Comparison of ENCODE assay signal across 16 cellular contexts in the genomic region with DNA sequence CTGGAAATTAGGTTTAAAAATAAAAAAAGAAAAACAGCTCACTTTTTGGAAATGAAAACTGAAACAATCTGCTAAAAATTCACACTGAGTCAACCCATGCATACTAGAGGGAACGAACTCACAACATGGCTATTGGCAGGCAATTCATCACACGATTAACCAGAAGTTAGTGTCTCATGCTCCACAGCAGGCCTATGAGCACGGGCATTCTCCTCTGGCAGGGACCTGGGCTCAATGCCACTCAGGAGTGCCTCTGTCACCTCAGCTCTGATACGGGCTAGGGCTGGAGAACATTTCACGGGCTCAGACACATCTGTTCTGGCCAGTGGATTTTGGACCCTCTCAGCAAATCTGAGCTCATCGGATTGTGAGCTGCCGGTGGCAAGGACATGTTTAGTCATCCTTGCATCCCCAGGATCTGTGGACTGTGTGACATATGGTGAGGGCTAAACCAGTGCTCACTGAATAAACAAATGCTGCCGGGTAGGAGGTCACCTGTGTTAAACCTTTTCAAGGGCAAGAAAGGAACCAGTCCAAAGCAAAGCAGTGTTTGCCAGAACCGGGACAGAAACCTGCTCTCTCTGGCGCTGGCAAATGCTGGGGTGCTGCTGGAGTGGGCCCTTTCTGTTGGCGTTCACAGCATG. TPM values are rescaled to one million over a fixed set of nuclear protein-coding genes. Genes with fewer than 3 reads are reported as not detected.
DNase-seq lines count a peak whose midpoint lies in the region; ATAC-seq and TF ChIP-seq lines count a peak whose summit lies in the region.
"Had no signal": no experiment of that assay in that cellular context is flagged by ENCODE, and none has a peak within 500 bp of the region (broad histone marks: within the 10 kb centered on the region; RNA-seq: fewer than 3 reads in every experiment).

No MANE protein-coding gene starts in this region.

- peak; percentile 26 for DNase-seq in activated CD4-positive, alpha-beta T cell treated with anti-CD3 and anti-CD28 coated beads for 36 hours
- no peak for DNase-seq in activated CD4-positive, alpha-beta T cell treated with anti-CD3 and anti-CD28 coated beads, Interleukin-2, amount 10 ng/mL, durations not matched to agents 24 days and 14 days
- DNase-seq in astrocyte of the spinal cord (ENCODE audit: low read depth, low spot score) (peak; percentile 24), right cardiac atrium (peak; percentile 33 to 77 (median 67)), superior temporal gyrus (ENCODE audit: extremely low spot score) (peak; percentile 53), GM13976 (ENCODE audit: low spot score) (no peak), glomerular visceral epithelial cell (ENCODE audit: extremely low spot score) (no peak)
- DNase-seq in stimulated activated naive CD4-positive, alpha-beta T cell (lab: John Stamatoyannopoulos, UW): no peak
- DNase-seq: activated B cell treated with CpG ODN at 0.5 μM for 24 hours; naive thymus-derived CD8-positive, alpha-beta T cell; NCI-H1105 treated with DMSO at 0.1 percent for 48 hours; upper lobe of left lung had no signal

- in situ Hi-C loops in astrocyte of the spinal cord (cut with HindIII; ENCODE audit: low sequenced_read_pairs): no loop called here
- in situ Hi-C loops in GM13976 (cut with MboI; ENCODE audit: low sequenced_read_pairs, unreplicated experiment): no loop called here

- H3K27ac Mint-ChIP-seq in activated CD4-positive, alpha-beta T cell treated with anti-CD3 and anti-CD28 coated beads for 36 hours: peak overlapping the region; percentile 55
- no peak overlapping the region for H3K27ac Mint-ChIP-seq in activated CD4-positive, alpha-beta T cell treated with anti-CD3 and anti-CD28 coated beads, Interleukin-2, amount 10 ng/mL, durations not matched to agents 24 days and 14 days
- H3K27ac Mint-ChIP-seq: activated B cell treated with CpG ODN at 0.5 μM for 24 hours had no signal

- H3K4me1 Mint-ChIP-seq in activated CD4-positive, alpha-beta T cell treated with anti-CD3 and anti-CD28 coated beads for 36 hours: peaks cover 5% of the 10 kb centered on the region
- peaks cover 3% of the 10 kb centered on the region for H3K4me1 Mint-ChIP-seq in activated CD4-positive, alpha-beta T cell treated with anti-CD3 and anti-CD28 coated beads, Interleukin-2, amount 10 ng/mL, durations not matched to agents 24 days and 14 days
- H3K4me1 Mint-ChIP-seq: activated B cell treated with CpG ODN at 0.5 μM for 24 hours had no signal

- no peaks in the 10 kb centered on the region for H3K4me1 ChIP-seq in right cardiac atrium (ENCODE audit: control insufficient read depth, insufficient read depth, low read length)

- no peak overlapping the region for H3K4me3 Mint-ChIP-seq in activated CD4-positive, alpha-beta T cell treated with anti-CD3 and anti-CD28 coated beads for 36 hours
- H3K4me3 Mint-ChIP-seq in activated CD4-positive, alpha-beta T cell treated with anti-CD3 and anti-CD28 coated beads, Interleukin-2, amount 10 ng/mL, durations not matched to agents 24 days and 14 days: no peak overlapping the region
- H3K4me3 Mint-ChIP-seq: activated B cell treated with CpG ODN at 0.5 μM for 24 hours; naive thymus-derived CD8-positive, alpha-beta T cell had no signal

- intact Hi-C loops in activated CD4-positive, alpha-beta T cell treated with anti-CD3 and anti-CD28 coated beads for 36 hours (cut with DNase I, micrococcal nuclease): no loop called here
- intact Hi-C loops in activated CD4-positive, alpha-beta T cell treated with anti-CD3 and anti-CD28 coated beads, Interleukin-2, amount 10 ng/mL, durations not matched to agents 24 days and 14 days (cut with micrococcal nuclease): no loop called here
- intact Hi-C loops in right cardiac atrium (cut with DNase I): no loop called here

- H3K9me3 Mint-ChIP-seq in activated CD4-positive, alpha-beta T cell treated with anti-CD3 and anti-CD28 coated beads for 36 hours (ENCODE audit: low read depth): no peaks in the 10 kb centered on the region
- H3K9me3 Mint-ChIP-seq in activated CD4-positive, alpha-beta T cell treated with anti-CD3 and anti-CD28 coated beads, Interleukin-2, amount 10 ng/mL, durations not matched to agents 24 days and 14 days: no peaks in the 10 kb centered on the region
- H3K9me3 Mint-ChIP-seq: activated B cell treated with CpG ODN at 0.5 μM for 24 hours; naive thymus-derived CD8-positive, alpha-beta T cell had no signal

- H3K27me3 ChIP-seq in right cardiac atrium (ENCODE audit: control insufficient read depth, insufficient read depth): no peaks in the 10 kb centered on the region
- H3K27me3 ChIP-seq: cardiac muscle cell, upper lobe of left lung had no signal

- no peaks in the 10 kb centered on the region for H3K27me3 Mint-ChIP-seq in activated CD4-positive, alpha-beta T cell treated with anti-CD3 and anti-CD28 coated beads for 36 hours
- no peaks in the 10 kb centered on the region for H3K27me3 Mint-ChIP-seq in activated CD4-positive, alpha-beta T cell treated with anti-CD3 and anti-CD28 coated beads, Interleukin-2, amount 10 ng/mL, durations not matched to agents 24 days and 14 days
- H3K27me3 Mint-ChIP-seq: activated B cell treated with CpG ODN at 0.5 μM for 24 hours; naive thymus-derived CD8-positive, alpha-beta T cell had no signal

- CTCF ChIA-PET in activated CD4-positive, alpha-beta T cell treated with anti-CD3 and anti-CD28 coated beads for 36 hours (lab: Charles Lee): interaction anchor here (0.8 to 1.3 kb wide), 2 partner anchors 24 to 59 kb away, joined by 3 read pairs; no protein-coding TSS in a partner anchor

- ATAC-seq in activated CD4-positive, alpha-beta T cell treated with anti-CD3 and anti-CD28 coated beads for 36 hours: peak; percentile 95
- peak; percentile 92 to 94 for ATAC-seq in right cardiac atrium
- ATAC-seq: esophagus mucosa; naive thymus-derived CD8-positive, alpha-beta T cell had no signal

- H3K4me3 ChIP-seq in astrocyte of the spinal cord (ENCODE audit: low read depth, low read length) (no peak overlapping the region), right cardiac atrium (ENCODE audit: low read length) (no peak overlapping the region)
- H3K4me3 ChIP-seq: cardiac muscle cell, SK-N-MC, smooth muscle cell, upper lobe of left lung had no signal

- POLR2A ChIA-PET in activated CD4-positive, alpha-beta T cell treated with anti-CD3 and anti-CD28 coated beads for 36 hours (lab: Charles Lee): no interaction called here

- TF ChIP-seq CTCF in astrocyte of the spinal cord (IDR thresholded peaks at IDR 0.05; ENCODE audit: low read depth, low read length) (no peak), GM13976 (IDR thresholded peaks at IDR 0.05; ENCODE audit: borderline replicate concordance, control extremely low read depth, extremely low read depth, insufficient read depth, missing control alignments) (no peak)

- H3K9me3 ChIP-seq in right cardiac atrium (ENCODE audit: control insufficient read depth, low read length): no peaks in the 10 kb centered on the region
- H3K9me3 ChIP-seq: upper lobe of left lung had no signal

- peak overlapping the region; percentile 90 for H3K27ac ChIP-seq in right cardiac atrium (ENCODE audit: low read length)
- H3K27ac ChIP-seq: cardiac muscle cell, SK-N-MC, upper lobe of left lung had no signal

- 70% methylated on average over 11 of the region's 11 CpGs for WGBS in right cardiac atrium

- H3K36me3 Mint-ChIP-seq in activated CD4-positive, alpha-beta T cell treated with anti-CD3 and anti-CD28 coated beads for 36 hours (ENCODE audit: low read depth): peaks cover 46% of the 10 kb centered on the region
- peaks cover 75% of the 10 kb centered on the region for H3K36me3 Mint-ChIP-seq in activated CD4-positive, alpha-beta T cell treated with anti-CD3 and anti-CD28 coated beads, Interleukin-2, amount 10 ng/mL, durations not matched to agents 24 days and 14 days (ENCODE audit: low read depth)

RNA-seq across cellular contexts. Expression of gene POLR3A, which starts 40.1 kb away (rescaled TPM):
- total RNA-seq in activated CD4-positive, alpha-beta T cell treated with anti-CD3 and anti-CD28 coated beads for 36 hours: 10 to 100 TPM; 18.3 to 19.3 TPM
- 27.8 and 28.7 TPM in 2 replicates for total RNA-seq in activated CD4-positive, alpha-beta T cell treated with anti-CD3 and anti-CD28 coated beads, Interleukin-2, amount 10 ng/mL, durations not matched to agents 24 days and 14 days
- 10 to 100 TPM in 1 of 4 donors, 1 to 10 TPM in 3; 8.2 to 10.2 (median 9.2) TPM for total RNA-seq in right cardiac atrium
- 3.9 TPM for polyA plus RNA-seq in right cardiac atrium

RNA-seq across cellular contexts. Expression of gene RPS24, which starts 44.5 kb away (rescaled TPM):
- total RNA-seq in activated CD4-positive, alpha-beta T cell treated with anti-CD3 and anti-CD28 coated beads for 36 hours: 1,000 to 10,000 TPM; 2,145 to 3,094 TPM
- 1,816 and 1,818 TPM in 2 replicates for total RNA-seq in activated CD4-positive, alpha-beta T cell treated with anti-CD3 and anti-CD28 coated beads, Interleukin-2, amount 10 ng/mL, durations not matched to agents 24 days and 14 days
- total RNA-seq in right cardiac atrium: 1,000 to 10,000 TPM in 1 of 4 donors, 100 to 1,000 TPM in 3; 825 to 1,058 (median 969) TPM
- polyA plus RNA-seq in right cardiac atrium: 3,122 TPM

Comparison
In these comparisons a context has a peak if more than half of its experiments do, and no peak if none do; other contexts are left out.
1. DNase-seq: peak in activated CD4-positive, alpha-beta T cell treated with anti-CD3 and anti-CD28 coated beads for 36 hours (single experiment), astrocyte of the spinal cord (single experiment), right cardiac atrium (3 of 3) and superior temporal gyrus (single experiment); none in activated CD4-positive, alpha-beta T cell treated with anti-CD3 and anti-CD28 coated beads, Interleukin-2, amount 10 ng/mL, durations not matched to agents 24 days and 14 days (single experiment), GM13976 (single experiment), stimulated activated naive CD4-positive, alpha-beta T cell (0 of 6) and glomerular visceral epithelial cell (single experiment).